Comparison of ENCODE assay signal across 11 cellular contexts in genomic region chr3:34200576-34200975, GRCh38.
DNase-seq lines count a peak whose midpoint lies in the region; ATAC-seq, FAIRE-seq and TF ChIP-seq lines count a peak whose summit lies in the region.
"Had no signal": no experiment of that assay in that cellular context is flagged by ENCODE, and none has a peak within 500 bp of the region (broad histone marks: within the 10 kb centered on the region; RNA-seq: fewer than 3 reads in every experiment).

No MANE protein-coding gene starts in this region.

- no peak overlapping the region for H4K8ac ChIP-seq in trophoblast cell (ENCODE audit: low read depth, low read length)

- H3K79me1 ChIP-seq in trophoblast cell (ENCODE audit: low read length) = no peaks in the 10 kb centered on the region

- peak; percentile 75 for ATAC-seq in GM18520 (IDR thresholded peaks at IDR 0.05; ENCODE audit: unreplicated experiment)
- ATAC-seq in GM21447 (IDR thresholded peaks at IDR 0.05; ENCODE audit: unreplicated experiment) = peak; percentile 86
- peak; percentile 63 for ATAC-seq in HG03097 (IDR thresholded peaks at IDR 0.05; ENCODE audit: low FRiP score, unreplicated experiment)
- peak; percentile 91 for ATAC-seq in GM12878

- no peak overlapping the region for H3K14ac ChIP-seq in trophoblast cell (ENCODE audit: low read length)

- RAD21 ChIA-PET in GM12878 (lab: Charles Lee; ENCODE audit: unreplicated experiment) = no interaction called here

- H3K9ac ChIP-seq in GM12878 (ENCODE audit: control insufficient read depth, insufficient read depth, low read length) (no peak overlapping the region), trophoblast cell (ENCODE audit: low read length) (no peak overlapping the region)

- H3K4me3 ChIP-seq in GM12878 = peak overlapping the region; percentile 14; the same call in 1 of the 2 replicates
- H3K4me3 ChIP-seq in trophoblast cell (ENCODE audit: low read depth, low read length) = no peak overlapping the region

- H4K12ac ChIP-seq in trophoblast cell (ENCODE audit: low read depth, low read length) = no peak overlapping the region

- H3K18ac ChIP-seq in trophoblast cell (ENCODE audit: low read length) = no peak overlapping the region

- TF ChIP-seq CTCF in GM12878 (IDR thresholded peaks at IDR 0.05 in 2 of 3, conservative IDR thresholded peaks at IDR 0.05 in 1 of 3; ENCODE audit: control insufficient read depth in 2 of 3, extremely low read depth in 1 of 3, insufficient read depth in 1 of 3, low read depth in 3 of 3, low read length in 3 of 3) = no peak

- CTCF ChIA-PET in GM12878 (lab: Yijun Ruan, JAX) = interaction anchor here (1.2 kb wide), 2 partner anchors 33 to 60 kb away, joined by 3 to 4 read pairs; no protein-coding TSS in a partner anchor

- DNase-seq in GM12878 (ENCODE audit: low read depth, low spot score) (peak; percentile 49), GM19238 (ENCODE audit: insufficient read length, low spot score) (no peak), trophoblast cell (no peak)
- DNase-seq in activated effector memory CD4-positive, alpha-beta T cell treated with Interleukin-2 at 50 U/mL for 16 hours = no peak
- no peak for DNase-seq in activated CD8-positive, alpha-beta memory T cell treated with anti-CD3 and anti-CD28 coated beads, Interleukin-2, amount 50 U/mL, for 48 hours
- DNase-seq: caudate nucleus; NK-92 treated with Interleukin-12 subunit alpha and Interleukin-12 subunit beta, amount 100 ng/mL, for 24 hours had no signal

- peak; percentile 57 for FAIRE-seq in GM12878 (lab: Jason Lieb, UNC)
- FAIRE-seq: H1 had no signal

- 0% methylated on average over 1 of the region's 1 CpG for WGBS in GM12878 (ENCODE audit: insufficient coverage, insufficient replicate concordance, low lambda C conversion rate, missing lambda C conversion rate)
- no CpG with 5 or more reads among the region's 1 CpG for WGBS in trophoblast cell (ENCODE audit: extremely low coverage, insufficient coverage, insufficient read length)

- H2BK120ac ChIP-seq in trophoblast cell (ENCODE audit: insufficient read depth, low read length, poor library complexity) = no peak overlapping the region

- no peak overlapping the region for H3K4ac ChIP-seq in trophoblast cell (ENCODE audit: low read depth, low read length)

- TF ChIP-seq EP300 in GM12878 (IDR thresholded peaks at IDR 0.05; ENCODE audit: borderline replicate concordance in 1 of 2, control insufficient read depth in 1 of 2, low read depth in 2 of 2, low read length in 2 of 2) = no peak

- no peak overlapping the region for H2AK5ac ChIP-seq in trophoblast cell (ENCODE audit: low read length)

- H3K4me2 ChIP-seq in GM12878 (ENCODE audit: control insufficient read depth, insufficient read depth) = peak overlapping the region; percentile 62; the same call in 1 of the 2 replicates
- H3K4me2 ChIP-seq in trophoblast cell (ENCODE audit: low read length) = no peak overlapping the region

- H3K36me3 ChIP-seq in GM12878 (ENCODE audit: control insufficient read depth in 2 of 2, insufficient read depth in 2 of 2, low read length in 1 of 2) (no peaks in the 10 kb centered on the region), trophoblast cell (ENCODE audit: control insufficient read depth in 1 of 2, insufficient read depth in 2 of 2, low read length in 2 of 2) (no peaks in the 10 kb centered on the region)

- H3K27me3 ChIP-seq in GM12878 (replicated peaks in 1 of 2; ENCODE audit: control insufficient read depth in 2 of 2, insufficient read depth in 2 of 2, low read length in 1 of 2) (no peaks in the 10 kb centered on the region), trophoblast cell (ENCODE audit: insufficient read depth, low read length) (no peaks in the 10 kb centered on the region)

- no peaks in the 10 kb centered on the region for H3K79me2 ChIP-seq in GM12878 (ENCODE audit: control insufficient read depth, insufficient read depth, low read length)
- H3K79me2 ChIP-seq in trophoblast cell (ENCODE audit: control insufficient read depth, insufficient read depth, low read length, poor library complexity) = no peaks in the 10 kb centered on the region

- no peak for TF ChIP-seq POLR2A in GM12878 (IDR thresholded peaks at IDR 0.05; ENCODE audit: low read depth, low read length)

- no peak overlapping the region for H2BK12ac ChIP-seq in trophoblast cell (ENCODE audit: low read length)

- H3K27ac ChIP-seq in GM12878 (ENCODE audit: control insufficient read depth, insufficient read depth) = peak overlapping the region; percentile 57
- H3K27ac ChIP-seq in trophoblast cell (ENCODE audit: low read depth, low read length) = no peak overlapping the region

- in situ Hi-C loops in GM12878 (cut with MboI) = no loop called here

- no peak overlapping the region for H3K23ac ChIP-seq in trophoblast cell (ENCODE audit: low read length)

- no peaks in the 10 kb centered on the region for H4K20me1 ChIP-seq in GM12878 (ENCODE audit: control insufficient read depth, insufficient read depth)

- H3K4me1 ChIP-seq in GM12878 (ENCODE audit: control insufficient read depth, insufficient read depth, low read length) (peaks cover 26% of the 10 kb centered on the region), trophoblast cell (ENCODE audit: control insufficient read depth in 1 of 2, insufficient read depth in 2 of 2, low read length in 2 of 2) (no peaks in the 10 kb centered on the region)

- intact Hi-C loops in GM12878 (cut with micrococcal nuclease; ENCODE audit: unreplicated experiment) = no loop called here

- H4K91ac ChIP-seq in trophoblast cell (ENCODE audit: low read depth, low read length) = no peak overlapping the region

- BruUV-seq in GM12878 (replicated peaks; lab: Mats Ljungman, UMichigan) = no TSS peak

- SMC1A ChIA-PET in GM12878 (lab: Charles Lee; ENCODE audit: uncharacterized antibody, unreplicated experiment) = interaction anchor here (1.3 kb wide), 1 partner anchor 17 kb away, joined by 4 read pairs; no protein-coding TSS in a partner anchor

- no peak for TF ChIP-seq RAD21 in GM12878 (IDR thresholded peaks at IDR 0.05; ENCODE audit: insufficient read depth, low read depth, low read length)

- H3K9me3 ChIP-seq in GM12878 (replicated peaks; ENCODE audit: control insufficient read depth, insufficient read depth, low read length) = no peaks in the 10 kb centered on the region
- H3K9me3 ChIP-seq in trophoblast cell (ENCODE audit: insufficient read depth, low read depth, low read length) = no peaks in the 10 kb centered on the region

- POLR2A ChIA-PET in GM12878 (lab: Charles Lee) = no interaction called here

- no peak overlapping the region for H2BK5ac ChIP-seq in trophoblast cell (ENCODE audit: low read depth, low read length, poor library complexity)

- H2AFZ ChIP-seq in GM12878 (ENCODE audit: control insufficient read depth, low read depth, low read length) = peak overlapping the region; percentile 60
- H2AFZ ChIP-seq in trophoblast cell (ENCODE audit: insufficient read depth, low read length, poor library complexity) = no peak overlapping the region

TF ChIP-seq in GM12878, 131 proteins besides CTCF, POLR2A, EP300 and RAD21 (continues in another document):
- TF ChIP-seq RELA (IDR thresholded peaks at IDR 0.05; ENCODE audit: borderline replicate concordance, partially characterized antibody) (no peak), PML (IDR thresholded peaks at IDR 0.05; ENCODE audit: low read length) (no peak), POU2F2 (IDR thresholded peaks at IDR 0.05; ENCODE audit: borderline replicate concordance, low read depth, low read length) (0 out of 3 replicates have a peak, but pooled peaks have one; percentile 17), ATF2 (IDR thresholded peaks at IDR 0.05; ENCODE audit: low read length) (peak; percentile 62; the same call in 1 of the 2 replicates), JUNB (IDR thresholded peaks at IDR 0.05) (0 out of 2 replicates have a peak, but pooled peaks have one; percentile 12), PAX5 (IDR thresholded peaks at IDR 0.05; ENCODE audit: borderline replicate concordance, low read depth, low read length) (peak; percentile 60; the same call in 1 of the 2 replicates), PBX3 (IDR thresholded peaks at IDR 0.05; ENCODE audit: insufficient replicate concordance, low read depth, low read length) (no peak), CHD1 (IDR thresholded peaks at IDR 0.05; ENCODE audit: low read depth, low read length) (no peak), RUNX3 (IDR thresholded peaks at IDR 0.05; ENCODE audit: low read length) (peak; percentile 46), TCF12 (IDR thresholded peaks at IDR 0.05; ENCODE audit: low read depth, low read length) (0 out of 2 replicates have a peak, but pooled peaks have one; percentile 63)
